25 cellular contexts compared by ENCODE assay signal in the genomic region with DNA sequence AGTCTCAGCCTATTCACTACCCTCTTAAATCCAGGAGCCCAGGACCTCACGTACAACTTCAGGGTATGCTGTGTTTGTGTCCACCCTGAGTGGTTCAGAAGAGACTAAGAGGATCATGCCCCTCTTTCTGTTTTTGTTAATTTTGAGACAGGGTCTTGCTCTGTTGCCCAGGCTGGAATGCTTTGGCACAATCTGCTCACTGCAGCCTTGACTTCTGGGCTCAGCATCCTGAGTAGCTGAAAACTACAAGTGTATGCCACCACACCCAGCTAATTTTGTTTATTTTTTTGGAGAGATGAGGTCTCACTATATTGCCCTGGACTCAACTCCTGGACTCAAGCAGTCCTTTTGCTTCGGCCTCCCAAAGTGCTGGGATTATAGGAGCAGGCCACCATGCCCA.
"Had no signal": no experiment of that assay in that cellular context is flagged by ENCODE, and none has a peak within 500 bp of the region (broad histone marks: within the 10 kb centered on the region; RNA-seq: fewer than 3 reads in every experiment).

No MANE protein-coding gene starts in this region.

- H3K27me3 ChIP-seq: ascending aorta, cardiac muscle cell had no signal

- H3K36me3 ChIP-seq: ascending aorta, cardiac muscle cell had no signal

- H3K4me2 ChIP-seq: PC-9, SK-N-SH had no signal

- H3K4me3 Mint-ChIP-seq: activated naive CD8-positive, alpha-beta T cell treated with anti-CD3 and anti-CD28 coated beads, Interleukin-2, amount 50 U/mL, for 24 hours; activated T-cell treated with anti-CD3 and anti-CD28 coated beads, Interleukin-2, amount 50 U/mL, for 4 hours; brain; WTC11 had no signal

- H3K9ac ChIP-seq: SK-N-SH had no signal

- H3K9me3 Mint-ChIP-seq: activated naive CD4-positive, alpha-beta T cell treated with anti-CD3 and anti-CD28 coated beads, Interleukin-2, amount 50 U/mL, for 72 hours; activated naive CD8-positive, alpha-beta T cell treated with anti-CD3 and anti-CD28 coated beads, Interleukin-2, amount 50 U/mL, for 24 hours; activated T-cell treated with anti-CD3 and anti-CD28 coated beads, Interleukin-2, amount 50 U/mL, for 4 hours; WTC11 had no signal

- DNase-seq: activated CD4-positive, alpha-beta T cell treated with anti-CD3 and anti-CD28 coated beads for 48 hours; activated CD4-positive, alpha-beta T cell treated with anti-CD3 and anti-CD28 coated beads, Interleukin-2, amount 50 U/mL, for 4 hours; activated CD4-positive, CD25-positive, alpha-beta regulatory T cell treated with anti-CD3 and anti-CD28 coated beads, Interleukin-2, amount 50 U/mL, for 72 hours; activated effector memory CD4-positive, alpha-beta T cell treated with anti-CD3 and anti-CD28 coated beads, Interleukin-2, amount 50 U/mL, for 16 hours; activated naive CD4-positive, alpha-beta T cell treated with Interleukin-2 at 50 U/mL for 16 hours; activated naive CD8-positive, alpha-beta T cell treated with anti-CD3 and anti-CD28 coated beads, Interleukin-2, amount 50 U/mL, for 24 hours; activated T-cell treated with anti-CD3 and anti-CD28 coated beads, Interleukin-2, amount 50 U/mL, for 4 hours; amniotic stem cell; cerebellar nuclear complex; Kasumi-1; KBM-7; NCI-H1048; NCI-H146; NCI-H187 treated with DMSO at 0.1 percent for 48 hours; NCI-H2081 treated with DMSO at 0.1 percent for 48 hours; NCI-H446; NCI-H524; PC-9; SK-N-SH; T-helper 1 cell had no signal

- H2AFZ ChIP-seq: PC-9 had no signal

- H3K36me3 Mint-ChIP-seq: activated naive CD4-positive, alpha-beta T cell treated with anti-CD3 and anti-CD28 coated beads, Interleukin-2, amount 50 U/mL, for 72 hours; brain; WTC11 had no signal

- H3K4me3 ChIP-seq: ascending aorta, cardiac muscle cell, PC-9 had no signal

- ATAC-seq: activated naive CD4-positive, alpha-beta T cell treated with anti-CD3 and anti-CD28 coated beads, Interleukin-2, amount 50 U/mL, for 72 hours; activated naive CD8-positive, alpha-beta T cell treated with anti-CD3 and anti-CD28 coated beads, Interleukin-2, amount 50 U/mL, for 24 hours; activated T-cell treated with anti-CD3 and anti-CD28 coated beads, Interleukin-2, amount 50 U/mL, for 4 hours had no signal

- H3K9me3 ChIP-seq: ascending aorta, SK-N-SH had no signal

- H3K27ac Mint-ChIP-seq: activated naive CD4-positive, alpha-beta T cell treated with anti-CD3 and anti-CD28 coated beads, Interleukin-2, amount 50 U/mL, for 72 hours; activated naive CD8-positive, alpha-beta T cell treated with anti-CD3 and anti-CD28 coated beads, Interleukin-2, amount 50 U/mL, for 24 hours had no signal

- H3K27ac ChIP-seq: cardiac muscle cell, PC-9 had no signal
